ENCODE assay signal across 6 cellular contexts in genomic region chr19:5369304-5369703, GRCh38.
"Had no signal": no experiment of that assay in that cellular context is flagged by ENCODE, and none has a peak within 500 bp of the region (broad histone marks: within the 10 kb centered on the region; RNA-seq: fewer than 3 reads in every experiment).

No MANE protein-coding gene starts in this region.

- H3K27ac ChIP-seq: GM23248 had no signal

- DNase-seq: GOT3, HCEC 1CT had no signal

- H3K36me3 ChIP-seq: HAP-1 had no signal

- FAIRE-seq: H54 had no signal

- H2AFZ ChIP-seq: GM23248 had no signal

- H3K9me3 ChIP-seq: HAP-1 had no signal

- H3K4me1 ChIP-seq: HAP-1 had no signal

- H3K4me3 ChIP-seq: GM23248, GM23338, HAP-1 had no signal

- H3K4me2 ChIP-seq: GM23338 had no signal

- H3K9ac ChIP-seq: GM23248 had no signal
